Comparison of ENCODE assay signal across 21 cellular contexts in the genomic region with DNA sequence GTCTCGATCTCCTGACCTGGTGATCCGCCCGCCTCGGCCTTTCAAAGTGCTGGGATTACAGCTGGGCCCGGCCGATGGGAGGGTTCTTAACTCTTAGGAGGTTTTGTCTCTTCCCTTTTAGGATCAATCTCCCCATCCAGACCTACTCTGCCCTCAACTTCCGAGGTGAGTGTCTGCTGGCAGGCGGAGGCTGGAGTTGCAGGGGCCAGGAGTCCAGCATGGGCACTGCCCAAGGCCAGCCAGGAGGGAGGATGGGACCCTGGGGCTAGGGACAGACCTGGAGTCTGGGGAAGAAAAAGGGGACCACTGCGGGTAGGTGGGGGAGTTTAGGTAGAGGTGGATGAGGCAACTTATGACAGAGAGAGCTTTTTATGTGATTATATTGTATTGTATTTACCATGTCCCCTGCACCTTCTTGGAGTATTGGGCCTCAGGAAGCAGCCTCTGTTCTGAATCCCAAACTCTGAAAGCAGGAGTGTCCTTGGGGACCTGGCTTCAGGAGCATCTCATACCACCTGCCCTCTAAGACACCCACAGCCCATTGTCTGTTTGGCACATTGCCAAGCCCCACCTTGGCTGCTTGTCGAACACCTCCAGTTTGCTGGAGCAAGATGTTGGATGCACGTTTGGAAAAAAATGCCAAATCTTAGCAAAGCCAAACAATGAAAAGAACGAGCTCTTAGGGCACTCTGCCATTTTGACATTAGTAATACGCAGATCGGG. TPM values are rescaled to one million over a fixed set of nuclear protein-coding genes. Genes with fewer than 3 reads are reported as not detected.
A peak's percentile ranks its signal among the peaks of the same experiment; 100 is the strongest.
DNase-seq lines count a peak whose midpoint lies in the region; ATAC-seq and TF ChIP-seq lines count a peak whose summit lies in the region.
"Had no signal": no experiment of that assay in that cellular context is flagged by ENCODE, and none has a peak within 500 bp of the region (broad histone marks: within the 10 kb centered on the region; RNA-seq: fewer than 3 reads in every experiment).

No MANE protein-coding gene starts in this region.

- TF ChIP-seq CTCF in IMR-90 (conservative IDR thresholded peaks at IDR 0.05; ENCODE audit: low read depth, low read length) (no peak), esophagus squamous epithelium (IDR thresholded peaks at IDR 0.05) (no peak), gastrocnemius medialis (IDR thresholded peaks at IDR 0.05 in 4 of 5, conservative IDR thresholded peaks at IDR 0.05 in 1 of 5) (no peak), GM10248 (IDR thresholded peaks at IDR 0.05; ENCODE audit: control extremely low read depth, extremely low read depth, low read depth, missing control alignments) (no peak), Caco-2 (IDR thresholded peaks at IDR 0.05; ENCODE audit: insufficient read depth in 1 of 2, low read depth in 1 of 2, low read length in 1 of 2, severe bottlenecking in 1 of 2, unreplicated experiment in 1 of 2) (no peak)

- no peak for TF ChIP-seq POLR2A in IMR-90 (IDR thresholded peaks at IDR 0.05; ENCODE audit: low read depth, low read length)
- TF ChIP-seq POLR2A in esophagus squamous epithelium (IDR thresholded peaks at IDR 0.05), result no peak
- no peak for TF ChIP-seq POLR2A in gastrocnemius medialis (IDR thresholded peaks at IDR 0.05)

- H3K4me1 ChIP-seq in IMR-90 (ENCODE audit: control insufficient read depth, insufficient read depth, low read length), result peaks cover 9% of the 10 kb centered on the region
- H3K4me1 ChIP-seq in esophagus squamous epithelium, result peaks cover 0 to 8% (median 0%) of the 10 kb centered on the region in 3 donors
- peaks cover 17 to 47% of the 10 kb centered on the region in 2 donors for H3K4me1 ChIP-seq in gastrocnemius medialis
- 0 out of 2 replicates have a peak, but pooled peaks cover 4% of the 10 kb centered on the region for H3K4me1 ChIP-seq in Caco-2
- H3K4me1 ChIP-seq: adrenal gland, upper lobe of right lung had no signal

- ATAC-seq in IMR-90 (ENCODE audit: low read depth) (peak; percentile 7; the same call in 1 of the 2 replicates), gastrocnemius medialis (no peak), GM19035 (IDR thresholded peaks at IDR 0.05; ENCODE audit: unreplicated experiment) (no peak)
- ATAC-seq: activated CD4-positive, alpha-beta T cell treated with anti-CD3 and anti-CD28 coated beads for 36 hours; sciatic nerve; stimulated activated naive CD8-positive, alpha-beta T cell treated with anti-CD3 and anti-CD28 coated beads, Interleukin-15, Interleukin-2, amounts not matched to agents 100 U/mL and 50 U/mL, for 24 hours; upper lobe of right lung had no signal

- intact Hi-C loops in IMR-90 (cut with micrococcal nuclease), result no loop called here
- intact Hi-C loops in esophagus squamous epithelium (cut with DNase I), result no loop called here
- intact Hi-C loops in gastrocnemius medialis (cut with DNase I; ENCODE audit: low total_unique reads), result loop anchor here (10.0 kb wide), 1 partner anchor 1589 kb away; no protein-coding TSS in a partner anchor
- intact Hi-C loops in Caco-2 (cut with micrococcal nuclease; ENCODE audit: unreplicated experiment), result no loop called here

- H3K56ac ChIP-seq in IMR-90 (ENCODE audit: extremely low read depth, insufficient read depth, low read length), result no peak overlapping the region

- H3K9ac ChIP-seq in IMR-90 (ENCODE audit: low read depth, low read length), result no peak overlapping the region

- POLR2A ChIA-PET in IMR-90 (lab: Charles Lee; ENCODE audit: unreplicated experiment) (no interaction called here), GM10248 (lab: Yijun Ruan, JAX) (interaction anchor here (0.6 kb wide), 1 partner anchor 19 kb away, joined by 5 read pairs; no protein-coding TSS in a partner anchor), Caco-2 (lab: Charles Lee) (no interaction called here)

- H2BK5ac ChIP-seq in IMR-90 (ENCODE audit: low read depth, low read length, poor library complexity, severe bottlenecking), result peak overlapping the region; percentile 14

- peaks cover 1% of the 10 kb centered on the region; the same call in 1 of the 2 replicates for H3K27me3 ChIP-seq in IMR-90 (ENCODE audit: control insufficient read depth, insufficient read depth, low read length)
- peaks cover 0 to 39% (median 1%) of the 10 kb centered on the region in 4 donors for H3K27me3 ChIP-seq in esophagus squamous epithelium
- no peaks in the 10 kb centered on the region for H3K27me3 ChIP-seq in gastrocnemius medialis
- no peaks in the 10 kb centered on the region for H3K27me3 ChIP-seq in Caco-2 (replicated peaks; ENCODE audit: control insufficient read depth, insufficient read depth, low read length)

- no peak overlapping the region for H3K4me3 Mint-ChIP-seq in Caco-2 (ENCODE audit: unreplicated experiment)
- H3K4me3 Mint-ChIP-seq: activated CD4-positive, alpha-beta T cell treated with anti-CD3 and anti-CD28 coated beads for 36 hours had no signal

- H3K27me3 Mint-ChIP-seq in Caco-2 (ENCODE audit: insufficient read depth, unreplicated experiment), result no peaks in the 10 kb centered on the region

- TF ChIP-seq RAD21 in IMR-90 (IDR thresholded peaks at IDR 0.05; ENCODE audit: low read length), result no peak

- H2AFZ ChIP-seq in IMR-90 (replicated peaks; ENCODE audit: low read length, poor library complexity), result peak overlapping the region; percentile 65

- dilution Hi-C loops in IMR-90 (cut with HindIII; ENCODE audit: low sequenced_read_pairs, unreplicated experiment), result no loop called here

- peaks cover 9% of the 10 kb centered on the region for H3K9me1 ChIP-seq in IMR-90 (ENCODE audit: insufficient read depth, low read length)

- H2BK20ac ChIP-seq in IMR-90 (ENCODE audit: low read depth, low read length), result no peak overlapping the region

- BruUV-seq in IMR-90 (replicated peaks; lab: Mats Ljungman, UMichigan), result no TSS peak
- BruUV-seq in Caco-2 (replicated peaks; lab: Mats Ljungman, UMichigan), result no TSS peak

- no peak overlapping the region for H3K27ac Mint-ChIP-seq in Caco-2 (ENCODE audit: unreplicated experiment)
- H3K27ac Mint-ChIP-seq: activated CD4-positive, alpha-beta T cell treated with anti-CD3 and anti-CD28 coated beads for 36 hours had no signal

- no peaks in the 10 kb centered on the region for H3K36me3 Mint-ChIP-seq in Caco-2 (ENCODE audit: insufficient read depth, unreplicated experiment)

- no peak overlapping the region; the same call in 1 of the 2 replicates for H3K4me3 ChIP-seq in IMR-90 (ENCODE audit: insufficient read depth, low read depth, low read length)
- peak overlapping the region in 3 of 4 donors; percentile 46 to 47 (median 46) for H3K4me3 ChIP-seq in esophagus squamous epithelium
- H3K4me3 ChIP-seq in gastrocnemius medialis, result peak overlapping the region in 1 of 4 donors; percentile 19
- H3K4me3 ChIP-seq in Caco-2 (ENCODE audit: low read depth, low read length), result no peak overlapping the region
- H3K4me3 ChIP-seq: adrenal gland, upper lobe of right lung had no signal

- no peak overlapping the region for H2BK15ac ChIP-seq in IMR-90 (ENCODE audit: low read depth, low read length)

- peak overlapping the region; percentile 44; the same call in 1 of the 2 replicates for H3K23ac ChIP-seq in IMR-90 (ENCODE audit: low read depth, low read length)

- peak overlapping the region; percentile 89 for H3K4me2 ChIP-seq in IMR-90 (ENCODE audit: low read depth, low read length)

- no peaks in the 10 kb centered on the region for H3K79me1 ChIP-seq in IMR-90 (ENCODE audit: low read depth in 1 of 2, low read length in 2 of 2)

- peak; percentile 9 for DNase-seq in NCI-H2196 (lab: John Stamatoyannopoulos, UW; ENCODE audit: unreplicated experiment)
- DNase-seq in NCI-H2196 treated with DMSO at 0.1 percent for 48 hours (lab: John Stamatoyannopoulos, UW; ENCODE audit: unreplicated experiment), result no peak
- no peak for DNase-seq in IMR-90
- no peak for DNase-seq in esophagus squamous epithelium (lab: John Stamatoyannopoulos, UW)
- peak in 1 of 2 donors; percentile 52 for DNase-seq in gastrocnemius medialis
- no peak for DNase-seq in GM10248 (ENCODE audit: extremely low spot score)
- no peak for DNase-seq in Caco-2
- DNase-seq: activated CD4-positive, alpha-beta T cell treated with anti-CD3 and anti-CD28 coated beads for 36 hours; activated CD8-positive, alpha-beta memory T cell treated with anti-CD3 and anti-CD28 coated beads, Interleukin-2, amount 50 U/mL, for 4 hours; activated effector memory CD4-positive, alpha-beta T cell treated with anti-CD3 and anti-CD28 coated beads, Interleukin-2, amount 50 U/mL, for 16 hours; adrenal gland; dermis blood vessel endothelial cell; NCI-H1092 treated with DMSO at 0.1 percent for 48 hours; NCI-H2227 treated with DMSO at 0.1 percent for 48 hours; RPMI8226; stimulated activated CD4-positive, alpha-beta T cell treated with anti-CD3 and anti-CD28 coated beads, Interleukin-2, amount 100 ng/mL, for 24 hours; stimulated activated naive CD8-positive, alpha-beta T cell treated with anti-CD3 and anti-CD28 coated beads, Interleukin-15, Interleukin-2, amounts not matched to agents 100 U/mL and 50 U/mL, for 24 hours; upper lobe of right lung had no signal

- no peak overlapping the region for H3K4ac ChIP-seq in IMR-90 (ENCODE audit: low read depth, low read length)

- H4K8ac ChIP-seq in IMR-90 (ENCODE audit: low read depth in 2 of 2, low read length in 2 of 2), result 0 out of 4 replicates have a peak overlapping the region, but pooled peaks of 1 of the 2 experiments have one; percentile 12

- in situ Hi-C loops in IMR-90 (cut with MboI; ENCODE audit: low sequenced_read_pairs) (no loop called here), gastrocnemius medialis (cut with MboI; ENCODE audit: low sequenced_read_pairs in 4 of 4) (no loop called here)

- CTCF ChIA-PET in IMR-90 (lab: Yijun Ruan, JAX), result interaction anchor here (1.0 to 1.6 kb wide), 4 partner anchors 10 to 106 kb away, joined by 3 to 5 read pairs (median 4); no protein-coding TSS in a partner anchor
- CTCF ChIA-PET in GM10248 (lab: Yijun Ruan, JAX), result interaction anchor here (0.9 to 1.3 kb wide), 3 partner anchors 12 to 106 kb away, joined by 4 to 5 read pairs (median 4); no protein-coding TSS in a partner anchor
- CTCF ChIA-PET in Caco-2 (lab: Charles Lee), result interaction anchor here (1.0 kb wide), 1 partner anchor 106 kb away, joined by 3 read pairs; no protein-coding TSS in a partner anchor

- H3K4me1 Mint-ChIP-seq in Caco-2 (ENCODE audit: low read depth, unreplicated experiment), result no peaks in the 10 kb centered on the region
- H3K4me1 Mint-ChIP-seq: activated CD4-positive, alpha-beta T cell treated with anti-CD3 and anti-CD28 coated beads for 36 hours had no signal

- no peak overlapping the region for H4K5ac ChIP-seq in IMR-90 (ENCODE audit: low read depth, low read length)

- peak overlapping the region; percentile 30; the same call in 1 of the 2 replicates for H2AK5ac ChIP-seq in IMR-90 (ENCODE audit: low read depth, low read length)

- H3K27ac ChIP-seq in IMR-90 (ENCODE audit: insufficient read depth, low read length), result peak overlapping the region; percentile 29; the same call in 1 of the 2 replicates
- H3K27ac ChIP-seq in esophagus squamous epithelium, result peak overlapping the region in 3 of 4 donors; percentile 60 to 86 (median 61)
- peak overlapping the region; percentile 95 to 100 (median 98) for H3K27ac ChIP-seq in gastrocnemius medialis
- H3K27ac ChIP-seq: adrenal gland, upper lobe of right lung had no signal

- H3K9me3 ChIP-seq in IMR-90 (ENCODE audit: control insufficient read depth, insufficient read depth, low read length) (no peaks in the 10 kb centered on the region), esophagus squamous epithelium (no peaks in the 10 kb centered on the region), gastrocnemius medialis (no peaks in the 10 kb centered on the region), Caco-2 (no peaks in the 10 kb centered on the region)
- H3K9me3 ChIP-seq: adrenal gland, upper lobe of right lung had no signal

- no peak overlapping the region for H4K91ac ChIP-seq in IMR-90 (ENCODE audit: insufficient read depth, low read depth, low read length)

- WGBS in IMR-90 (ENCODE audit: extremely low coverage in 2 of 2, insufficient read length in 1 of 2), 2 experiments, result 40% methylated on average over 6 of the region's 14 CpGs; no CpG with 5 or more reads in 1 of the 2 experiments
- 64 to 79% methylated on average over 10 of the region's 14 CpGs for WGBS in esophagus squamous epithelium, 2 donors

- H3K9me3 Mint-ChIP-seq in Caco-2 (ENCODE audit: unreplicated experiment), result no peaks in the 10 kb centered on the region

- no peak overlapping the region for H3K18ac ChIP-seq in IMR-90 (ENCODE audit: low read depth, low read length)

- H3K36me3 ChIP-seq in IMR-90 (ENCODE audit: control insufficient read depth, insufficient read depth, low read length) (no peaks in the 10 kb centered on the region), esophagus squamous epithelium (no peaks in the 10 kb centered on the region), gastrocnemius medialis (peaks cover 0 to 60% of the 10 kb centered on the region in 2 donors), Caco-2 (ENCODE audit: control insufficient read depth, insufficient read depth, low read length) (no peaks in the 10 kb centered on the region)
- H3K36me3 ChIP-seq: adrenal gland, upper lobe of right lung had no signal

- no peak overlapping the region for H3K14ac ChIP-seq in IMR-90 (replicated peaks; ENCODE audit: low read depth, low read length)

- H2AK9ac ChIP-seq in IMR-90 (replicated peaks; ENCODE audit: low read depth, low read length, poor library complexity), result no peak overlapping the region

- peaks cover 3% of the 10 kb centered on the region; the same call in 1 of the 2 replicates for H4K20me1 ChIP-seq in IMR-90 (ENCODE audit: insufficient read depth, low read length)

- H2BK120ac ChIP-seq in IMR-90 (ENCODE audit: low read depth, low read length), result no peak overlapping the region

RNA-seq across cellular contexts. Expression of gene DES, which starts 5.6 kb away (rescaled TPM):
- total RNA-seq in IMR-90 (2012; rRNA removed), result 3.3 and 4.3 TPM in 2 replicates
- 4.0 and 4.9 TPM in 2 replicates for polyA plus RNA-seq in IMR-90 (2012; rRNA removed)
- polyA plus RNA-seq in IMR-90 (2012; cell fraction: cytosol; rRNA removed), result 3.4 and 4.1 TPM in 2 replicates
- 3.2 TPM in 2 replicates for polyA plus RNA-seq in IMR-90 (2012; cell fraction: nucleus; rRNA removed; ENCODE audit: low replicate concordance)
- total RNA-seq in esophagus squamous epithelium, result 1,000 to 10,000 TPM in 1 of 4 donors, 100 to 1,000 TPM in 3; 120 to 2,698 (median 303) TPM
- total RNA-seq in gastrocnemius medialis, result over 10,000 TPM; 19,008 to 28,635 (median 23,575) TPM
- total RNA-seq in Caco-2 (2022), result 0.86 TPM in 1 of 2 replicates, not detected in the other
- total RNA-seq: activated CD4-positive, alpha-beta T cell treated with anti-CD3 and anti-CD28 coated beads for 36 hours; dermis blood vessel endothelial cell; HT-29 had no signal

RNA-seq across cellular contexts. Expression of gene SPEG, which starts 10.8 kb away (rescaled TPM):
- total RNA-seq in IMR-90 (2012; rRNA removed) (6.8 and 7.8 TPM in 2 replicates), esophagus squamous epithelium (10 to 100 TPM in 1 of 4 donors, 1 to 10 TPM in 3; 3.8 to 29.0 (median 5.0) TPM), gastrocnemius medialis (100 to 1,000 TPM; 104 to 387 (median 222) TPM), Caco-2 (2022) (17.2 and 18.6 TPM in 2 replicates)
- 81.6 and 109 TPM in 2 replicates for polyA plus RNA-seq in IMR-90 (2012; rRNA removed)
- polyA plus RNA-seq in IMR-90 (2012; cell fraction: cytosol; rRNA removed), result 37.7 and 53.1 TPM in 2 replicates
- polyA plus RNA-seq in IMR-90 (2012; cell fraction: nucleus; rRNA removed; ENCODE audit: low replicate concordance), result 492 and 808 TPM in 2 replicates

RNA-seq across cellular contexts. Expression of gene DNPEP, which starts 36.1 kb away (rescaled TPM):
- total RNA-seq in IMR-90 (2012; rRNA removed) (74.7 and 89.4 TPM in 2 replicates), esophagus squamous epithelium (10 to 100 TPM; 36.7 to 82.4 (median 39.5) TPM), gastrocnemius medialis (100 to 1,000 TPM in 1 of 4 donors, 10 to 100 TPM in 3; 56.0 to 147 (median 65.3) TPM), Caco-2 (2022) (102 and 103 TPM in 2 replicates)
- 74.2 and 75.1 TPM in 2 replicates for polyA plus RNA-seq in IMR-90 (2012; rRNA removed)
- polyA plus RNA-seq in IMR-90 (2012; cell fraction: cytosol; rRNA removed), result 40.9 and 81.3 TPM in 2 replicates
- polyA plus RNA-seq in IMR-90 (2012; cell fraction: nucleus; rRNA removed; ENCODE audit: low replicate concordance), result 134 and 230 TPM in 2 replicates

Comparison
In these comparisons a context has a peak if more than half of its experiments do, and no peak if none do; other contexts are left out.
1. H3K27ac ChIP-seq: peak in every context shown above with its lines; median percentile 98 in gastrocnemius medialis; 61 in esophagus squamous epithelium; 29 in IMR-90.
2. H3K4me3 ChIP-seq: peak in esophagus squamous epithelium (3 of 4); none in IMR-90 (single experiment) and Caco-2 (single experiment).
3. RNA of gene DES, which starts 5.6 kb away (total RNA-seq): 19,008 to 28,635 TPM in gastrocnemius medialis and 120 to 2,698 TPM in esophagus squamous epithelium; 3.3 to 4.3 TPM in IMR-90 and 0.86 TPM in Caco-2; every median in the first group is over 10 times any median in the second.